Comparison of ENCODE assay signal across 10 cellular contexts in the genomic region with DNA sequence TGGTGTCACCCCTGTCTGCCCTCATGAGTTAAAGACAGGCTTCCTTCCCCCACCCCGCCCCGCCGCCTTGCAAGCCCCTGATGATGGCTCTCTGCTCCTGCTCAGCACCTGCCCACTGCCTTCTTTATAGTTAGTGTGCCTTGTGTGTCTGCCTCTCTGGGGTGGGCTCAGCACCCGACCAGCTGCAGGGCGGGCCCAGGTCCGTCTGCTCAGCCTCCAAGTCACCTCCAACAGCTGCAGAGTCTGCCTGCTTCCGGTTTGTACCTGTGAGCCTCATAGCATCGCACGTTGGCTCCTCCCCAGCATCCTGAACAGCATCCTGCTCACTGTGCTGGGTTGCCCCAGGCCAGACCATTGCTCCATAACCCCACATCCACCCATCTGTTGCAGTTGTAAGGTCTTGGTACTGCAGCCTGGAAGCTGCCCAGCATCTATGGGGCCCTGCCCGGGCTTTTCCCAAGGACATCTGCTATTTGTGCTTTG. TPM values are rescaled to one million over a fixed set of nuclear protein-coding genes. Genes with fewer than 3 reads are reported as not detected.
A peak's percentile ranks its signal among the peaks of the same experiment; 100 is the strongest.
DNase-seq lines count a peak whose midpoint lies in the region; ATAC-seq and FAIRE-seq lines count a peak whose summit lies in the region.
"Had no signal": no experiment of that assay in that cellular context is flagged by ENCODE, and none has a peak within 500 bp of the region (broad histone marks: within the 10 kb centered on the region; RNA-seq: fewer than 3 reads in every experiment).

No MANE protein-coding gene starts in this region.

- H3K27ac ChIP-seq in small intestine (ENCODE audit: low read depth in 1 of 2, low read length in 1 of 2) = no peak overlapping the region

- no peak for FAIRE-seq in small intestine (lab: Jason Lieb, UNC)
- no peak for FAIRE-seq in GM19239 (lab: Jason Lieb, UNC)

- no peaks in the 10 kb centered on the region for H3K9me3 Mint-ChIP-seq in activated CD4-positive, alpha-beta T cell treated with anti-CD3 and anti-CD28 coated beads, Interleukin-2, amount 10 ng/mL, durations not matched to agents 7 days and 5 days

- no peak for ATAC-seq in GM21447 (IDR thresholded peaks at IDR 0.05; ENCODE audit: unreplicated experiment)

- H3K27me3 ChIP-seq in small intestine (ENCODE audit: control insufficient read depth in 2 of 2, insufficient read depth in 2 of 2, low read length in 2 of 2) = no peaks in the 10 kb centered on the region
- no peaks in the 10 kb centered on the region for H3K27me3 ChIP-seq in HAP-1 (ENCODE audit: low read depth)

- H3K36me3 Mint-ChIP-seq in activated CD4-positive, alpha-beta T cell treated with anti-CD3 and anti-CD28 coated beads, Interleukin-2, amount 10 ng/mL, durations not matched to agents 7 days and 5 days (ENCODE audit: low read depth) = no peaks in the 10 kb centered on the region

- peaks cover 46% of the 10 kb centered on the region for H3K4me1 Mint-ChIP-seq in activated CD4-positive, alpha-beta T cell treated with anti-CD3 and anti-CD28 coated beads, Interleukin-2, amount 10 ng/mL, durations not matched to agents 7 days and 5 days

- H3K4me1 ChIP-seq in small intestine (ENCODE audit: control insufficient read depth in 2 of 2, insufficient read depth in 1 of 2, low read depth in 1 of 2, low read length in 1 of 2) = peaks cover 0 to 2% of the 10 kb centered on the region in 2 donors
- peaks cover 3% of the 10 kb centered on the region; the same call in 1 of the 2 replicates for H3K4me1 ChIP-seq in HAP-1

- peak; percentile 46 for DNase-seq in activated CD4-positive, alpha-beta T cell treated with anti-CD3 and anti-CD28 coated beads, Interleukin-2, amount 10 ng/mL, durations not matched to agents 7 days and 5 days
- no peak for DNase-seq in activated CD4-positive, alpha-beta T cell treated with anti-CD3 and anti-CD28 coated beads, Interleukin-2, amount 50 U/mL, for 48 hours
- peak; percentile 33 for DNase-seq in NCI-H1694 treated with DMSO at 0.1 percent for 48 hours (lab: John Stamatoyannopoulos, UW)
- DNase-seq in central memory CD4-positive, alpha-beta T cell = peak; percentile 10
- peak; percentile 20 for DNase-seq in small intestine
- no peak for DNase-seq in HAP-1 (ENCODE audit: low spot score in 2 of 2)
- DNase-seq in GM19239 (ENCODE audit: insufficient read length, low spot score) = no peak
- DNase-seq: activated naive CD4-positive, alpha-beta T cell treated with Interleukin-2 at 50 U/mL for 16 hours; stimulated activated CD4-positive, alpha-beta T cell treated with anti-CD3 and anti-CD28 coated beads, Interleukin-4, amount 100 ng/mL, for 4 hours had no signal

- in situ Hi-C loops in HAP-1 (cut with MboI; ENCODE audit: low sequenced_read_pairs) = no loop called here

- 54 to 67% (median 57%) methylated on average over 10 of the region's 10 CpGs for WGBS in small intestine, 3 donors

- no peak overlapping the region for H3K4me3 ChIP-seq in small intestine (ENCODE audit: low read depth in 1 of 2, low read length in 2 of 2)
- no peak overlapping the region for H3K4me3 ChIP-seq in HAP-1

- peak overlapping the region; percentile 66 for H3K27ac Mint-ChIP-seq in activated CD4-positive, alpha-beta T cell treated with anti-CD3 and anti-CD28 coated beads, Interleukin-2, amount 10 ng/mL, durations not matched to agents 7 days and 5 days

- no peaks in the 10 kb centered on the region for H3K27me3 Mint-ChIP-seq in activated CD4-positive, alpha-beta T cell treated with anti-CD3 and anti-CD28 coated beads, Interleukin-2, amount 10 ng/mL, durations not matched to agents 7 days and 5 days

- H3K9me3 ChIP-seq in small intestine (ENCODE audit: control insufficient read depth, low read depth) = no peaks in the 10 kb centered on the region
- H3K9me3 ChIP-seq in HAP-1 = no peaks in the 10 kb centered on the region

- H3K36me3 ChIP-seq in small intestine (ENCODE audit: control insufficient read depth in 2 of 2, insufficient read depth in 2 of 2, low read length in 2 of 2) (no peaks in the 10 kb centered on the region), HAP-1 (replicated peaks) (no peaks in the 10 kb centered on the region)

- no peak overlapping the region for H3K4me3 Mint-ChIP-seq in activated CD4-positive, alpha-beta T cell treated with anti-CD3 and anti-CD28 coated beads, Interleukin-2, amount 10 ng/mL, durations not matched to agents 7 days and 5 days

- CTCF ChIA-PET in activated CD4-positive, alpha-beta T cell treated with anti-CD3 and anti-CD28 coated beads, Interleukin-2, amount 10 ng/mL, durations not matched to agents 7 days and 5 days (lab: Charles Lee) = interaction anchor here (0.8 to 2.9 kb wide), 4 partner anchors 72 to 269 kb away, joined by 3 to 10 read pairs (median 6); no protein-coding TSS in a partner anchor

- POLR2A ChIA-PET in activated CD4-positive, alpha-beta T cell treated with anti-CD3 and anti-CD28 coated beads, Interleukin-2, amount 10 ng/mL, durations not matched to agents 7 days and 5 days (lab: Charles Lee) = no interaction called here

RNA-seq across cellular contexts. Expression of a gene that starts 3.5 kb away (rescaled TPM):
- 1 to 10 TPM; 1.5 to 1.9 TPM for total RNA-seq in activated CD4-positive, alpha-beta T cell treated with anti-CD3 and anti-CD28 coated beads, Interleukin-2, amount 10 ng/mL, durations not matched to agents 7 days and 5 days
- 1 to 10 TPM; 3.6 to 7.5 (median 6.2) TPM for polyA plus RNA-seq in small intestine

RNA-seq across cellular contexts. Expression of a gene that starts 7.3 kb away (rescaled TPM):
- total RNA-seq in activated CD4-positive, alpha-beta T cell treated with anti-CD3 and anti-CD28 coated beads, Interleukin-2, amount 10 ng/mL, durations not matched to agents 7 days and 5 days = 1 to 10 TPM; 4.5 TPM
- 100 to 1,000 TPM in 1 of 3 donors, 10 to 100 TPM in 2; 55.0 to 101 (median 55.9) TPM for polyA plus RNA-seq in small intestine

Comparison
In these comparisons a context has a peak if more than half of its experiments do, and no peak if none do; other contexts are left out.
1. DNase-seq: peak in activated CD4-positive, alpha-beta T cell treated with anti-CD3 and anti-CD28 coated beads, Interleukin-2, amount 10 ng/mL, durations not matched to agents 7 days and 5 days (single experiment), NCI-H1694 treated with DMSO at 0.1 percent for 48 hours (single experiment), central memory CD4-positive, alpha-beta T cell (single experiment) and small intestine (single experiment); none in activated CD4-positive, alpha-beta T cell treated with anti-CD3 and anti-CD28 coated beads, Interleukin-2, amount 50 U/mL, for 48 hours (0 of 2), HAP-1 (0 of 2) and GM19239 (single experiment).